ENCODE assay signal across 25 cellular contexts in genomic region chr2:20188201-20188600, GRCh38.
"Had no signal": no experiment of that assay in that cellular context is flagged by ENCODE, and none has a peak within 500 bp of the region (broad histone marks: within the 10 kb centered on the region; RNA-seq: fewer than 3 reads in every experiment).

No MANE protein-coding gene starts in this region.

- ATAC-seq: activated CD4-positive, CD25-positive, alpha-beta regulatory T cell treated with anti-CD3 and anti-CD28 coated beads, Interleukin-2, amount 50 U/mL, for 24 hours; activated T-helper 17 cell treated with anti-CD3 and anti-CD28 coated beads, Interleukin-2, amount 50 U/mL, for 72 hours; effector memory CD8-positive, alpha-beta T cell; left lobe of liver; lower lobe of right lung had no signal

- H3K4me3 ChIP-seq: lower lobe of right lung, right atrium auricular region, spleen, suprapubic skin, tibial artery had no signal

- H3K27ac ChIP-seq: brain microvascular endothelial cell, lower lobe of right lung, right atrium auricular region, spleen, suprapubic skin, tibial artery, VCaP had no signal

- DNase-seq: activated CD4-positive, alpha-beta T cell treated with anti-CD3 and anti-CD28 coated beads for 48 hours; activated CD4-positive, alpha-beta T cell treated with anti-CD3 and anti-CD28 coated beads, Interleukin-2, amount 50 U/mL, for 48 hours; activated CD8-positive, alpha-beta memory T cell treated with anti-CD3 and anti-CD28 coated beads, Interleukin-2, amount 50 U/mL, for 48 hours; activated gamma-delta T cell treated with Interleukin-2 at 50 U/mL for 16 hours; activated naive CD4-positive, alpha-beta T cell treated with anti-CD3 and anti-CD28 coated beads, Interleukin-2, amount 50 U/mL, for 16 hours; activated T-cell treated with anti-CD3 and anti-CD28 coated beads, Interleukin-2, amount 50 U/mL, for 24 hours; amniotic stem cell; brain microvascular endothelial cell; caudate nucleus; cortex of kidney; effector memory CD8-positive, alpha-beta T cell; head of caudate nucleus; kidney glomerular epithelial cell; lower lobe of right lung; occipital lobe; spleen; stimulated activated naive CD4-positive, alpha-beta T cell; T-helper 9 cell; tibial artery had no signal

- H3K27me3 ChIP-seq: brain microvascular endothelial cell, right atrium auricular region, spleen, suprapubic skin had no signal

- H3K9me3 ChIP-seq: lower lobe of right lung, right atrium auricular region, spleen, suprapubic skin, tibial artery had no signal

- H3K4me1 ChIP-seq: right atrium auricular region had no signal

- H3K36me3 ChIP-seq: brain microvascular endothelial cell, lower lobe of right lung, right atrium auricular region, spleen, suprapubic skin, tibial artery had no signal
